In the genomic region with DNA sequence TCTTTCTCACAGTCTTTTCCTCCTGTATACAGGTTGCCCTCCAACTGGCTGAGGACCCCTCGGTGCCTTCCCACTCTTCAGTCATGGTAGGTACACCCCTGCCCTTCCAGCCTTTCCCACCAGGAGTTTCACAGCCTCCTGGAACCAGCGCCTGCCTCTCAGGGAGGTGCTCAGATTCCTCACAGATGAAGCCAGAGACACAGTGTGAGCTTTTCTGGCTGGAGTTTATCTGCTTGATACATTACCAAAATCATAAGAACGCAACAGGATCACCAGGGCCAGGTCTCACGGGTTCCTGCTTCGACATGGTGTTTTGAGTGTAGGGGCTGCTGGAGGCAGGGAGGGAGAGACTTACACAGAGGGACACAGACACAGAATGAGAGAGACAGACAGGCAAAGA, we compare ENCODE assay signal across 1 cellular context.
TF ChIP-seq lines count a peak whose summit lies in the region.

No MANE protein-coding gene starts in this region.

TF ChIP-seq in IMR-90, 13 proteins besides CTCF, POLR2A, EP300 and RAD21 (continued from another document):
- TF ChIP-seq, protein P1, sequence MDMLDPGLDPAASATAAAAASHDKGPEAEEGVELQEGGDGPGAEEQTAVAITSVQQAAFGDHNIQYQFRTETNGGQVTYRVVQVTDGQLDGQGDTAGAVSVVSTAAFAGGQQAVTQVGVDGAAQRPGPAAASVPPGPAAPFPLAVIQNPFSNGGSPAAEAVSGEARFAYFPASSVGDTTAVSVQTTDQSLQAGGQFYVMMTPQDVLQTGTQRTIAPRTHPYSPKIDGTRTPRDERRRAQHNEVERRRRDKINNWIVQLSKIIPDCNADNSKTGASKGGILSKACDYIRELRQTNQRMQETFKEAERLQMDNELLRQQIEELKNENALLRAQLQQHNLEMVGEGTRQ (IDR thresholded peaks at IDR 0.05; ENCODE audit: low read depth, low read length), result no peak
